Comparison of ENCODE assay signal across 17 cellular contexts in genomic region chr12:19410211-19410610, GRCh38. TPM values are rescaled to one million over a fixed set of nuclear protein-coding genes. Genes with fewer than 3 reads are reported as not detected.
A peak's percentile ranks its signal among the peaks of the same experiment; 100 is the strongest.
DNase-seq lines count a peak whose midpoint lies in the region; ATAC-seq and TF ChIP-seq lines count a peak whose summit lies in the region.
"Had no signal": no experiment of that assay in that cellular context is flagged by ENCODE, and none has a peak within 500 bp of the region (broad histone marks: within the 10 kb centered on the region; RNA-seq: fewer than 3 reads in every experiment).

No MANE protein-coding gene starts in this region.

- intact Hi-C loops in left ventricle myocardium superior (cut with micrococcal nuclease): no loop called here
- intact Hi-C loops in activated naive CD4-positive, alpha-beta T cell treated with anti-CD3 and anti-CD28 coated beads for 36 hours (cut with micrococcal nuclease): no loop called here

- no peak for TF ChIP-seq EP300 in tibial nerve (IDR thresholded peaks at IDR 0.05)

- no peaks in the 10 kb centered on the region for H3K27me3 ChIP-seq in thoracic aorta (replicated peaks; ENCODE audit: insufficient read depth)
- no peaks in the 10 kb centered on the region for H3K27me3 ChIP-seq in tibial nerve
- H3K27me3 ChIP-seq: testis had no signal

- H3K4me1 Mint-ChIP-seq in WTC11: peaks cover 42% of the 10 kb centered on the region
- no peaks in the 10 kb centered on the region for H3K4me1 Mint-ChIP-seq in activated naive CD4-positive, alpha-beta T cell treated with anti-CD3 and anti-CD28 coated beads for 36 hours (ENCODE audit: low read depth)
- H3K4me1 Mint-ChIP-seq: activated CD4-positive, alpha-beta T cell treated with anti-CD3 and anti-CD28 coated beads, Interleukin-2, amount 10 ng/mL, durations not matched to agents 24 days and 14 days had no signal

- H3K4me1 ChIP-seq in thoracic aorta (ENCODE audit: control insufficient read depth in 1 of 2, low read depth in 2 of 2) (peaks cover 32 to 56% of the 10 kb centered on the region in 2 donors), tibial nerve (peaks cover 0 to 7% (median 0%) of the 10 kb centered on the region in 4 donors)
- H3K4me1 ChIP-seq: testis had no signal

- H3K4me3 ChIP-seq in thoracic aorta (peak overlapping the region; percentile 31), tibial nerve (no peak overlapping the region)
- H3K4me3 ChIP-seq: K562, testis had no signal

- H3K27ac ChIP-seq in thoracic aorta (peak overlapping the region; percentile 95 to 99), tibial nerve (no peak overlapping the region)
- H3K27ac ChIP-seq: testis had no signal

- TF ChIP-seq POLR2A in tibial nerve (IDR thresholded peaks at IDR 0.05): no peak

- TF ChIP-seq CTCF in WTC11 (IDR thresholded peaks at IDR 0.05) (no peak), thoracic aorta (IDR thresholded peaks at IDR 0.05) (no peak), tibial nerve (IDR thresholded peaks at IDR 0.05) (no peak)

- peak overlapping the region; percentile 5; the same call in 1 of the 2 replicates for H3K4me3 Mint-ChIP-seq in WTC11
- H3K4me3 Mint-ChIP-seq in activated naive CD4-positive, alpha-beta T cell treated with anti-CD3 and anti-CD28 coated beads for 36 hours: no peak overlapping the region
- H3K4me3 Mint-ChIP-seq: activated CD4-positive, alpha-beta T cell treated with anti-CD3 and anti-CD28 coated beads, Interleukin-2, amount 10 ng/mL, durations not matched to agents 24 days and 14 days; activated T-cell treated with anti-CD3 and anti-CD28 coated beads, Interleukin-2, amount 50 U/mL, for 72 hours; neural crest cell; T-helper 1 cell treated with Interleukin-12 subunit alpha and Interleukin-12 subunit beta and Interleukin-4 antibody, amounts not matched to agents 30 μg/mL and 1 μg/mL, for 36 hours had no signal

- peak overlapping the region; percentile 93 for H3K27ac Mint-ChIP-seq in WTC11
- no peak overlapping the region for H3K27ac Mint-ChIP-seq in activated naive CD4-positive, alpha-beta T cell treated with anti-CD3 and anti-CD28 coated beads for 36 hours
- H3K27ac Mint-ChIP-seq: activated CD4-positive, alpha-beta T cell treated with anti-CD3 and anti-CD28 coated beads, Interleukin-2, amount 10 ng/mL, durations not matched to agents 24 days and 14 days; activated T-cell treated with anti-CD3 and anti-CD28 coated beads, Interleukin-2, amount 50 U/mL, for 72 hours; T-helper 1 cell treated with Interleukin-12 subunit alpha and Interleukin-12 subunit beta and Interleukin-4 antibody, amounts not matched to agents 30 μg/mL and 1 μg/mL, for 36 hours had no signal

- H3K36me3 ChIP-seq in thoracic aorta (no peaks in the 10 kb centered on the region), tibial nerve (no peaks in the 10 kb centered on the region)

- POLR2A ChIA-PET in WTC11 (lab: Charles Lee): no interaction called here

- no peaks in the 10 kb centered on the region for H3K9me3 ChIP-seq in thoracic aorta
- H3K9me3 ChIP-seq in tibial nerve: no peaks in the 10 kb centered on the region
- H3K9me3 ChIP-seq: testis had no signal

- ATAC-seq in WTC11 (peak; percentile 37), left ventricle myocardium superior (peak; percentile 71), thoracic aorta (ENCODE audit: insufficient number of reproducible peaks, low FRiP score, low read depth) (no peak), GM19455 (IDR thresholded peaks at IDR 0.05; ENCODE audit: unreplicated experiment) (no peak)
- ATAC-seq: activated T-cell treated with anti-CD3 and anti-CD28 coated beads, Interleukin-2, amount 50 U/mL, for 72 hours; K562 had no signal

- no peaks in the 10 kb centered on the region for H3K36me3 Mint-ChIP-seq in WTC11
- H3K36me3 Mint-ChIP-seq in activated naive CD4-positive, alpha-beta T cell treated with anti-CD3 and anti-CD28 coated beads for 36 hours (ENCODE audit: low read depth): no peaks in the 10 kb centered on the region

- H3K27me3 Mint-ChIP-seq in WTC11 (ENCODE audit: low read depth): no peaks in the 10 kb centered on the region
- no peaks in the 10 kb centered on the region for H3K27me3 Mint-ChIP-seq in activated naive CD4-positive, alpha-beta T cell treated with anti-CD3 and anti-CD28 coated beads for 36 hours (ENCODE audit: low read depth)
- H3K27me3 Mint-ChIP-seq: activated CD4-positive, alpha-beta T cell treated with anti-CD3 and anti-CD28 coated beads, Interleukin-2, amount 10 ng/mL, durations not matched to agents 24 days and 14 days had no signal

- DNase-seq in DMS53 (lab: John Stamatoyannopoulos, UW): peak; percentile 36
- no peak for DNase-seq in DMS53 treated with DMSO at 0.1 percent for 48 hours (lab: John Stamatoyannopoulos, UW; ENCODE audit: unreplicated experiment)
- no peak for DNase-seq in WTC11 (ENCODE audit: low spot score)
- no peak for DNase-seq in left ventricle myocardium superior
- DNase-seq in thoracic aorta (ENCODE audit: low spot score): no peak
- DNase-seq in tibial nerve (ENCODE audit: low spot score in 2 of 2): no peak
- no peak for DNase-seq in activated naive CD4-positive, alpha-beta T cell treated with anti-CD3 and anti-CD28 coated beads for 36 hours
- DNase-seq: 8988T; activated CD4-positive, alpha-beta T cell treated with anti-CD3 and anti-CD28 coated beads, Interleukin-2, amount 10 ng/mL, durations not matched to agents 24 days and 14 days; activated T-cell treated with anti-CD3 and anti-CD28 coated beads, Interleukin-2, amount 50 U/mL, for 72 hours; amygdala; effector CD4-positive, alpha-beta T cell; testis had no signal

- CTCF ChIA-PET in WTC11 (lab: Charles Lee): interaction anchor here (1.1 to 1.3 kb wide), 3 partner anchors 22 to 41 kb away, joined by 3 to 4 read pairs (median 4); no protein-coding TSS in a partner anchor
- CTCF ChIA-PET in activated naive CD4-positive, alpha-beta T cell treated with anti-CD3 and anti-CD28 coated beads for 36 hours (lab: Charles Lee): no interaction called here

- no peaks in the 10 kb centered on the region for H3K9me3 Mint-ChIP-seq in WTC11
- no peaks in the 10 kb centered on the region for H3K9me3 Mint-ChIP-seq in activated naive CD4-positive, alpha-beta T cell treated with anti-CD3 and anti-CD28 coated beads for 36 hours
- H3K9me3 Mint-ChIP-seq: activated CD4-positive, alpha-beta T cell treated with anti-CD3 and anti-CD28 coated beads, Interleukin-2, amount 10 ng/mL, durations not matched to agents 24 days and 14 days; activated T-cell treated with anti-CD3 and anti-CD28 coated beads, Interleukin-2, amount 50 U/mL, for 72 hours; neural crest cell; T-helper 1 cell treated with Interleukin-12 subunit alpha and Interleukin-12 subunit beta and Interleukin-4 antibody, amounts not matched to agents 30 μg/mL and 1 μg/mL, for 36 hours had no signal

- WGBS in tibial nerve, 2 donors: 54 to 56% methylated on average over 6 of the region's 6 CpGs

TF ChIP-seq in WTC11, 78 proteins besides CTCF, POLR2A, EP300 and RAD21 (continues in another document):
- TF ChIP-seq ZNF423 (CRISPR knock-in tag; IDR thresholded peaks at IDR 0.05): no peak
- no peak for TF ChIP-seq MYBL2 (CRISPR knock-in tag; IDR thresholded peaks at IDR 0.05)
- TF ChIP-seq, protein P1, sequence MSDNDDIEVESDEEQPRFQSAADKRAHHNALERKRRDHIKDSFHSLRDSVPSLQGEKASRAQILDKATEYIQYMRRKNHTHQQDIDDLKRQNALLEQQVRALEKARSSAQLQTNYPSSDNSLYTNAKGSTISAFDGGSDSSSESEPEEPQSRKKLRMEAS (CRISPR knock-in tag; IDR thresholded peaks at IDR 0.05): no peak
- no peak for TF ChIP-seq ESRRA (CRISPR knock-in tag; IDR thresholded peaks at IDR 0.05; ENCODE audit: borderline replicate concordance)
- TF ChIP-seq ERG (CRISPR knock-in tag; IDR thresholded peaks at IDR 0.05): no peak
- TF ChIP-seq TEAD4 (CRISPR knock-in tag; IDR thresholded peaks at IDR 0.05): no peak
- TF ChIP-seq TEAD1 (CRISPR knock-in tag; IDR thresholded peaks at IDR 0.05): no peak
- TF ChIP-seq, protein P2, sequence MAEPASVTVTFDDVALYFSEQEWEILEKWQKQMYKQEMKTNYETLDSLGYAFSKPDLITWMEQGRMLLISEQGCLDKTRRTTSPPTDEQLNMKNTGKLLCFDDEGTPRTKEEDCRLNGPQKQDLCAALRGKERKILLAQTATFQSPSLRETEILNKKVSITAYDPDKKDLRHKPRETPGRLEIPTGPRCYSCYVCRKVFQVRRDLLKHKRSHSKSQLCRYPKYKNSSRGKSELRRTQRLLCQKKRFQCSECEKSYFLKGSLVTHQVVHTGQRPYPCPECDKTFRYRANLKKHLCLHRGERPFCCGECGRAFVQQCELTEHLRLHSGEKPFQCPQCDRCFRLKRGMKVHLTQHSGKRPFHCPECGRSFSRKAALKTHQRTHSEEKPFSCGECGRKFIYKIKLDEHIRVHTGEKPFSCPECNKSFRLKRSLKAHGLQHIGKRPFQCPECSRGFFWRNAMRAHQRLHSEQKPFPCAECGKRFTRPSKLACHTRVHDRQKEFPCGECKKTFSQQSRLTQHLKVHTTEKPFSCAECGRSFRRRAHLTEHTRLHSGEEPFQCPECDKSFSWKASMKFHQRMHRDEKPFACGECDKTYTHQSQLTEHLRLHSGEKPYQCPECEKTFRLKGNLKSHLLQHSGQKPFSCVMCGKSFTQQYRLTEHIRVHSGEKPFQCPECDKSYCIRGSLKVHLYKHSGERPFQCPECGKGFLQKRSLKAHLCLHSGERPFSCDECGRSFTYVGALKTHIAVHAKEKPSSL (CRISPR knock-in tag; conservative IDR thresholded peaks at IDR 0.05): no peak
- TF ChIP-seq PRRX2 (CRISPR knock-in tag; IDR thresholded peaks at IDR 0.05): no peak
- no peak for TF ChIP-seq GRHL2 (CRISPR knock-in tag; IDR thresholded peaks at IDR 0.05; ENCODE audit: insufficient replicate concordance, severe bottlenecking)
- TF ChIP-seq CREM (CRISPR knock-in tag; IDR thresholded peaks at IDR 0.05): no peak
- TF ChIP-seq NFYB (CRISPR knock-in tag; conservative IDR thresholded peaks at IDR 0.05; ENCODE audit: low read depth): no peak

RNA-seq across cellular contexts. Expression of gene AEBP2, which starts 29.1 kb away (rescaled TPM):
- 61.9 to 69.9 TPM (median 65.9 TPM) in 3 replicates for total RNA-seq in WTC11 (2021)
- 28.5 TPM for total RNA-seq in left ventricle myocardium superior
- 10 to 100 TPM; 28.3 to 79.6 TPM for total RNA-seq in thoracic aorta
- 10 to 100 TPM; 35.7 to 55.9 (median 45.7) TPM for total RNA-seq in tibial nerve
- total RNA-seq in activated naive CD4-positive, alpha-beta T cell treated with anti-CD3 and anti-CD28 coated beads for 36 hours: 10 to 100 TPM; 32.4 to 35.2 TPM

Comparison
In these comparisons a context has a peak if more than half of its experiments do, and no peak if none do; other contexts are left out.
1. ATAC-seq: peak in WTC11 (single experiment) and left ventricle myocardium superior (single experiment); none in thoracic aorta (single experiment) and GM19455 (single experiment).
2. H3K27ac ChIP-seq: peak in thoracic aorta (2 of 2); none in tibial nerve (0 of 4).